22 cellular contexts compared by ENCODE assay signal in genomic region chr9:84997472-84997871, GRCh38.
DNase-seq lines count a peak whose midpoint lies in the region; ATAC-seq and TF ChIP-seq lines count a peak whose summit lies in the region.
"Had no signal": no experiment of that assay in that cellular context is flagged by ENCODE, and none has a peak within 500 bp of the region (broad histone marks: within the 10 kb centered on the region; RNA-seq: fewer than 3 reads in every experiment).

No MANE protein-coding gene starts in this region.

- ATAC-seq in GM18858 (IDR thresholded peaks at IDR 0.05; ENCODE audit: unreplicated experiment) (no peak), HG03520 (IDR thresholded peaks at IDR 0.05; ENCODE audit: unreplicated experiment) (no peak)
- ATAC-seq: left ventricle myocardium superior; naive thymus-derived CD4-positive, alpha-beta T cell had no signal

- H3K4me1 ChIP-seq in suprapubic skin: no peaks in the 10 kb centered on the region

- peaks cover 4% of the 10 kb centered on the region for H3K27me3 ChIP-seq in GM06990 (replicated peaks; ENCODE audit: control insufficient read depth, insufficient read depth, low read length)
- no peaks in the 10 kb centered on the region for H3K27me3 ChIP-seq in suprapubic skin
- H3K27me3 ChIP-seq: cardiac muscle cell, esophagus squamous epithelium, tibial nerve had no signal

- H3K4me3 ChIP-seq in GM06990 (replicated peaks; ENCODE audit: low read depth, low read length): no peak overlapping the region
- H3K4me3 ChIP-seq in HFF-Myc (replicated peaks; ENCODE audit: low read depth, low read length): no peak overlapping the region
- H3K4me3 ChIP-seq in astrocyte of the cerebellum (ENCODE audit: low read depth, low read length): no peak overlapping the region
- H3K4me3 ChIP-seq in suprapubic skin: no peak overlapping the region
- H3K4me3 ChIP-seq: cardiac muscle cell, coronary artery, esophagus squamous epithelium, PC-9, tibial nerve had no signal

- no peak overlapping the region for H3K27ac ChIP-seq in suprapubic skin
- H3K27ac ChIP-seq: cardiac muscle cell, coronary artery, esophagus squamous epithelium, PC-9, tibial nerve had no signal

- peak; percentile 15 for TF ChIP-seq CTCF in GM06990 (IDR thresholded peaks at IDR 0.05; ENCODE audit: insufficient read depth, low read length, poor library complexity, severe bottlenecking)
- peak; percentile 14 for TF ChIP-seq CTCF in HFF-Myc (IDR thresholded peaks at IDR 0.05; ENCODE audit: low read depth, low read length, missing control alignments)
- TF ChIP-seq CTCF in astrocyte of the cerebellum (IDR thresholded peaks at IDR 0.05; ENCODE audit: low read depth, low read length, missing control alignments): peak; percentile 16
- no peak for TF ChIP-seq CTCF in suprapubic skin (IDR thresholded peaks at IDR 0.05)

- peaks cover 11% of the 10 kb centered on the region for H3K9me3 ChIP-seq in suprapubic skin

- in situ Hi-C loops in astrocyte of the cerebellum (cut with HindIII; ENCODE audit: low sequenced_read_pairs): no loop called here

- DNase-seq in GM06990 (ENCODE audit: extremely low read depth, insufficient read length) (no peak), HFF-Myc (ENCODE audit: extremely low read depth, low read depth) (no peak), astrocyte of the cerebellum (ENCODE audit: low read depth) (no peak), islet precursor cell (peak; percentile 56), suprapubic skin (ENCODE audit: low spot score in 2 of 2) (no peak), NCI-H2029 (lab: John Stamatoyannopoulos, UW) (no peak)
- DNase-seq: activated CD4-positive, alpha-beta memory T cell treated with anti-CD3 and anti-CD28 coated beads for 36 hours; activated CD8-positive, alpha-beta memory T cell treated with anti-CD3 and anti-CD28 coated beads, Interleukin-2, amount 50 U/mL, for 4 hours; CD4-positive, alpha-beta memory T cell; esophagus squamous epithelium; foreskin melanocyte; KG1; left ventricle myocardium superior; naive thymus-derived CD4-positive, alpha-beta T cell; NCI-H146; PC-9; SHP77 treated with DMSO at 0.1 percent for 48 hours had no signal

- 76% methylated on average over 1 of the region's 2 CpGs for WGBS in suprapubic skin

- no peak for TF ChIP-seq POLR2A in suprapubic skin (IDR thresholded peaks at IDR 0.05)

- no peak for TF ChIP-seq EP300 in suprapubic skin (IDR thresholded peaks at IDR 0.05)

- H3K36me3 ChIP-seq in GM06990 (ENCODE audit: control insufficient read depth, insufficient read depth, low read length) (no peaks in the 10 kb centered on the region), suprapubic skin (no peaks in the 10 kb centered on the region)
- H3K36me3 ChIP-seq: cardiac muscle cell, esophagus squamous epithelium, tibial nerve had no signal

Comparison
In these comparisons a context has a peak if more than half of its experiments do, and no peak if none do; other contexts are left out.
1. CTCF ChIP-seq: peak in GM06990 (single experiment), HFF-Myc (single experiment) and astrocyte of the cerebellum (single experiment); none in suprapubic skin (0 of 2).